Comparison of ENCODE assay signal across 7 cellular contexts in genomic region chr19:18091217-18091608, GRCh38. TPM values are rescaled to one million over a fixed set of nuclear protein-coding genes. Genes with fewer than 3 reads are reported as not detected.
A peak's percentile ranks its signal among the peaks of the same experiment; 100 is the strongest.
DNase-seq lines count a peak whose midpoint lies in the region; ATAC-seq, FAIRE-seq and TF ChIP-seq lines count a peak whose summit lies in the region.

No MANE protein-coding gene starts in this region.

- no peak for TF ChIP-seq CTCF in kidney (IDR thresholded peaks at IDR 0.05; ENCODE audit: borderline replicate concordance, extremely low read depth, insufficient read depth)

- DNase-seq in Karpas-422 (peak; percentile 84), kidney (peak; percentile 79), NCI-H2227 treated with DMSO at 0.1 percent for 48 hours (lab: John Stamatoyannopoulos, UW) (no peak), HPDE6-E6E7 (ENCODE audit: extremely low spot score) (no peak)
- DNase-seq in activated CD8-positive, alpha-beta memory T cell treated with anti-CD3 and anti-CD28 coated beads, Interleukin-2, amount 50 U/mL, for 48 hours, result peak; percentile 89
- peak; percentile 66 to 82 for DNase-seq in stimulated activated CD8-positive, alpha-beta memory T cell treated with anti-CD3 and anti-CD28 coated beads, Interleukin-4, amount 100 ng/mL, for 4 hours (ENCODE audit: low read depth in 2 of 2, low spot score in 1 of 2)

- no peaks in the 10 kb centered on the region for H4K20me1 ChIP-seq in Karpas-422 (ENCODE audit: insufficient read depth, low read depth, low read length)

- no peak for FAIRE-seq in kidney (lab: Jason Lieb, UNC)

- H3K9me2 ChIP-seq in Karpas-422 (replicated peaks; ENCODE audit: insufficient read depth, low read length), result no peaks in the 10 kb centered on the region

- H3K79me2 ChIP-seq in Karpas-422 (ENCODE audit: low read length), result no peaks in the 10 kb centered on the region; the same call in 1 of the 2 replicates

- peak overlapping the region; percentile 13 for H2AFZ ChIP-seq in Karpas-422 (ENCODE audit: low read length)

- intact Hi-C loops in kidney (cut with DNase I), result no loop called here

- H3K9ac ChIP-seq in Karpas-422 (ENCODE audit: low read length) (peak overlapping the region; percentile 34), kidney (ENCODE audit: low read length in 2 of 2) (no peak overlapping the region)

- H3K4me2 ChIP-seq in Karpas-422 (ENCODE audit: low read depth, low read length, poor library complexity, severe bottlenecking), result peak overlapping the region; percentile 11

- H3K36me3 ChIP-seq in Karpas-422 (ENCODE audit: insufficient read depth, low read length), result no peaks in the 10 kb centered on the region
- H3K36me3 ChIP-seq in kidney (ENCODE audit: control insufficient read depth in 1 of 2, insufficient read depth in 2 of 2, low read length in 2 of 2), result no peaks in the 10 kb centered on the region

- H3K4me1 ChIP-seq in Karpas-422 (ENCODE audit: low read length) (peaks cover 47% of the 10 kb centered on the region), kidney (ENCODE audit: control insufficient read depth in 1 of 2, insufficient read depth in 1 of 2, low read depth in 1 of 2, low read length in 2 of 2) (no peaks in the 10 kb centered on the region)

- no peak overlapping the region for H3K4me3 ChIP-seq in Karpas-422 (ENCODE audit: low read length)
- no peak overlapping the region for H3K4me3 ChIP-seq in kidney (ENCODE audit: low read length in 2 of 2)

- no peaks in the 10 kb centered on the region for H3K27me3 ChIP-seq in Karpas-422 (ENCODE audit: low read length)

- H3K27ac ChIP-seq in Karpas-422 (ENCODE audit: low read length) (peak overlapping the region; percentile 89), kidney (ENCODE audit: low read depth in 2 of 2, low read length in 2 of 2) (no peak overlapping the region)

- no peaks in the 10 kb centered on the region for H3K9me3 ChIP-seq in Karpas-422 (ENCODE audit: low read length)
- H3K9me3 ChIP-seq in kidney (ENCODE audit: control insufficient read depth in 1 of 2, low read length in 2 of 2), result no peaks in the 10 kb centered on the region

- ATAC-seq in GM21825 (IDR thresholded peaks at IDR 0.05; ENCODE audit: unreplicated experiment), result no peak

RNA-seq across cellular contexts. Expression of gene IL12RB1, which starts 4.5 kb away (rescaled TPM):
- total RNA-seq in Karpas-422 (2014; rRNA removed; shearing (Covaris generic); ENCODE audit: low replicate concordance), result 6.1 and 9.6 TPM in 2 replicates
- 3.2 TPM for total RNA-seq in kidney
- polyA plus RNA-seq in kidney (ENCODE audit: insufficient read depth, low read depth, low replicate concordance), result 0.45 TPM

RNA-seq across cellular contexts. Expression of gene MAST3, which starts 6.4 kb away (rescaled TPM):
- total RNA-seq in Karpas-422 (2014; rRNA removed; shearing (Covaris generic); ENCODE audit: low replicate concordance), result 7.7 and 17.9 TPM in 2 replicates
- 16.0 TPM for total RNA-seq in kidney
- polyA plus RNA-seq in kidney (ENCODE audit: insufficient read depth, low read depth, low replicate concordance), result 5.6 TPM

Comparison
In these comparisons a context has a peak if more than half of its experiments do, and no peak if none do; other contexts are left out.
1. DNase-seq: peak in Karpas-422 (single experiment), activated CD8-positive, alpha-beta memory T cell treated with anti-CD3 and anti-CD28 coated beads, Interleukin-2, amount 50 U/mL, for 48 hours (single experiment), kidney (single experiment) and stimulated activated CD8-positive, alpha-beta memory T cell treated with anti-CD3 and anti-CD28 coated beads, Interleukin-4, amount 100 ng/mL, for 4 hours (2 of 2); none in NCI-H2227 treated with DMSO at 0.1 percent for 48 hours (single experiment) and HPDE6-E6E7 (single experiment).